Comparison of ENCODE assay signal across 29 cellular contexts in genomic region chr4:34920032-34920431, GRCh38.
"Had no signal": no experiment of that assay in that cellular context is flagged by ENCODE, and none has a peak within 500 bp of the region (broad histone marks: within the 10 kb centered on the region; RNA-seq: fewer than 3 reads in every experiment).

No MANE protein-coding gene starts in this region.

- ATAC-seq: activated CD4-positive, alpha-beta T cell treated with anti-CD3 and anti-CD28 coated beads for 36 hours; activated CD4-positive, CD25-positive, alpha-beta regulatory T cell treated with anti-CD3 and anti-CD28 coated beads, Interleukin-2, amount 50 U/mL, for 24 hours; activated CD8-positive, alpha-beta memory T cell treated with anti-CD3 and anti-CD28 coated beads, Interleukin-2, amount 10 ng/mL, durations not matched to agents 7 days and 5 days; activated CD8-positive, alpha-beta T cell treated with anti-CD3 and anti-CD28 coated beads, Interleukin-2, amount 10 ng/mL, durations not matched to agents 7 days and 5 days; activated naive CD8-positive, alpha-beta T cell treated with anti-CD3 and anti-CD28 coated beads, Interleukin-2, amount 50 U/mL, for 24 hours; WTC11 had no signal

- DNase-seq: activated CD4-positive, alpha-beta memory T cell treated with anti-CD3 and anti-CD28 coated beads, Interleukin-2, amount 10 ng/mL, durations not matched to agents 7 days and 5 days; activated CD4-positive, alpha-beta T cell treated with anti-CD3 and anti-CD28 coated beads for 1 hour; activated CD4-positive, alpha-beta T cell treated with anti-CD3 and anti-CD28 coated beads for 36 hours; activated CD4-positive, alpha-beta T cell treated with anti-CD3 and anti-CD28 coated beads for 48 hours; activated CD4-positive, alpha-beta T cell treated with anti-CD3 and anti-CD28 coated beads, Interleukin-2, amount 10 ng/mL, durations not matched to agents 7 days and 5 days; activated CD4-positive, alpha-beta T cell treated with anti-CD3 and anti-CD28 coated beads, Interleukin-2, amount 50 U/mL, for 48 hours; activated CD4-positive, CD25-positive, alpha-beta regulatory T cell; activated CD8-positive, alpha-beta memory T cell treated with anti-CD3 and anti-CD28 coated beads for 24 hours; activated CD8-positive, alpha-beta memory T cell treated with anti-CD3 and anti-CD28 coated beads, Interleukin-2, amount 10 ng/mL, durations not matched to agents 7 days and 5 days; activated CD8-positive, alpha-beta memory T cell treated with anti-CD3 and anti-CD28 coated beads, Interleukin-2, amount 50 U/mL, for 48 hours; activated CD8-positive, alpha-beta T cell treated with anti-CD3 and anti-CD28 coated beads, Interleukin-2, amount 10 ng/mL, durations not matched to agents 7 days and 5 days; activated effector memory CD4-positive, alpha-beta T cell treated with Interleukin-2 at 50 U/mL for 16 hours; activated gamma-delta T cell; activated naive CD4-positive, alpha-beta T cell treated with anti-CD3 and anti-CD28 coated beads, Interleukin-2, amount 10 ng/mL, durations not matched to agents 7 days and 5 days; activated naive CD4-positive, alpha-beta T cell treated with Interleukin-2 at 50 U/mL for 16 hours; activated naive CD8-positive, alpha-beta T cell treated with anti-CD3 and anti-CD28 coated beads, Interleukin-2, amount 10 ng/mL, durations not matched to agents 7 days and 5 days; activated naive CD8-positive, alpha-beta T cell treated with anti-CD3 and anti-CD28 coated beads, Interleukin-2, amount 50 U/mL, for 24 hours; activated T-cell treated with anti-CD3 and anti-CD28 coated beads, Interleukin-2, amount 50 U/mL, for 24 hours; activated T-cell treated with anti-CD3 and anti-CD28 coated beads, Interleukin-2, amount 50 U/mL, for 48 hours; amygdala; anterior cingulate cortex; caudate nucleus; cerebellar nuclear complex; colonic mucosa; T-helper 2 cell; T-helper 9 cell; WERI-Rb-1 had no signal
